1 cellular context compared by ENCODE assay signal in genomic region chr6:25359891-25360290, GRCh38.
TF ChIP-seq lines count a peak whose summit lies in the region.

No MANE protein-coding gene starts in this region.

TF ChIP-seq in GM23338, 12 proteins besides CTCF, POLR2A, EP300 and RAD21 (continued from another document):
- TF ChIP-seq ZNF462 (CRISPR knock-in tag; IDR thresholded peaks at IDR 0.05) (no peak), POLR2AphosphoS5 (IDR thresholded peaks at IDR 0.05; ENCODE audit: low read depth) (no peak), ETS1 (IDR thresholded peaks at IDR 0.05) (no peak)
